Comparison of ENCODE assay signal across 8 cellular contexts in genomic region chr10:92756233-92757065, GRCh38.
DNase-seq lines count a peak whose midpoint lies in the region; ATAC-seq, FAIRE-seq and TF ChIP-seq lines count a peak whose summit lies in the region.

No MANE protein-coding gene starts in this region.

- H3K36me3 ChIP-seq in bronchial epithelial cell (ENCODE audit: control insufficient read depth, insufficient read depth, low read length) (no peaks in the 10 kb centered on the region), neuronal stem cell (replicated peaks in 1 of 2; ENCODE audit: control insufficient read depth in 2 of 2, insufficient read depth in 2 of 2, low read length in 2 of 2) (no peaks in the 10 kb centered on the region)

- H3K27me3 ChIP-seq in bronchial epithelial cell (ENCODE audit: control insufficient read depth, insufficient read depth, low read length) (no peaks in the 10 kb centered on the region), neuronal stem cell (ENCODE audit: control insufficient read depth in 3 of 3, insufficient read depth in 3 of 3, low read depth in 1 of 3, low read length in 3 of 3) (no peaks in the 10 kb centered on the region)

- H3K23ac ChIP-seq in neuronal stem cell (ENCODE audit: low read depth, low read length, poor library complexity): no peak overlapping the region

- no peaks in the 10 kb centered on the region for H3K4me1 ChIP-seq in neuronal stem cell (ENCODE audit: control insufficient read depth in 2 of 2, insufficient read depth in 1 of 2, low read depth in 1 of 2, low read length in 2 of 2)

- no peak overlapping the region for H2BK15ac ChIP-seq in neuronal stem cell (ENCODE audit: low read length)

- H3K9me3 ChIP-seq in neuronal stem cell (replicated peaks in 1 of 2; ENCODE audit: control insufficient read depth in 2 of 2, insufficient read depth in 1 of 2, low read depth in 1 of 2, low read length in 2 of 2): no peaks in the 10 kb centered on the region

- H3K4me3 Mint-ChIP-seq in activated T-helper 2 cell treated with anti-CD3 and anti-CD28 coated beads, Interferon-gamma antibody, Interleukin-2, Interleukin-4, amounts not matched to agents 10 μg/mL and 5 μg/mL and 100 μg/mL, durations not matched to agents 14 hours and 24 hours and 36 hours (ENCODE audit: low read depth): no peak overlapping the region

- no peaks in the 10 kb centered on the region for H3K79me1 ChIP-seq in neuronal stem cell (ENCODE audit: low read depth, low read length)

- H2BK12ac ChIP-seq in neuronal stem cell (ENCODE audit: low read length): no peak overlapping the region

- intact Hi-C loops in activated T-helper 2 cell treated with anti-CD3 and anti-CD28 coated beads, Interferon-gamma antibody, Interleukin-2, Interleukin-4, amounts not matched to agents 10 μg/mL and 5 μg/mL and 100 μg/mL, durations not matched to agents 14 hours and 24 hours and 36 hours (cut with micrococcal nuclease): no loop called here

- ATAC-seq in GM18498 (IDR thresholded peaks at IDR 0.05; ENCODE audit: unreplicated experiment) (peak; percentile 88), GM21619 (IDR thresholded peaks at IDR 0.05; ENCODE audit: unreplicated experiment) (peak; percentile 75)

- H3K4me3 ChIP-seq in bronchial epithelial cell (ENCODE audit: low read depth, low read length) (no peak overlapping the region), neuronal stem cell (ENCODE audit: low read length in 2 of 2) (no peak overlapping the region)

- peaks cover 14% of the 10 kb centered on the region for H3K4me1 Mint-ChIP-seq in activated T-helper 2 cell treated with anti-CD3 and anti-CD28 coated beads, Interferon-gamma antibody, Interleukin-2, Interleukin-4, amounts not matched to agents 10 μg/mL and 5 μg/mL and 100 μg/mL, durations not matched to agents 14 hours and 24 hours and 36 hours (ENCODE audit: low read depth)

- H3K4ac ChIP-seq in neuronal stem cell (ENCODE audit: low read length): no peak overlapping the region

- TF ChIP-seq CTCF in bronchial epithelial cell (IDR thresholded peaks at IDR 0.05; ENCODE audit: insufficient read depth, low read length, severe bottlenecking): no peak

- H3K27ac Mint-ChIP-seq in activated T-helper 2 cell treated with anti-CD3 and anti-CD28 coated beads, Interferon-gamma antibody, Interleukin-2, Interleukin-4, amounts not matched to agents 10 μg/mL and 5 μg/mL and 100 μg/mL, durations not matched to agents 14 hours and 24 hours and 36 hours: no peak overlapping the region

- FAIRE-seq in bronchial epithelial cell (lab: Jason Lieb, UNC): no peak

- no peak overlapping the region for H4K8ac ChIP-seq in neuronal stem cell (ENCODE audit: low read depth, low read length)

- H3K27ac ChIP-seq in neuronal stem cell (replicated peaks; ENCODE audit: low read length): no peak overlapping the region

- H2BK120ac ChIP-seq in neuronal stem cell (ENCODE audit: low read depth, low read length): no peak overlapping the region

- H3K14ac ChIP-seq in neuronal stem cell (ENCODE audit: low read length): no peak overlapping the region

- no peak overlapping the region for H3K4me2 ChIP-seq in neuronal stem cell (ENCODE audit: insufficient read depth, low read length, poor library complexity, severe bottlenecking)

- DNase-seq in HuH-7 (ENCODE audit: low spot score): peak; percentile 18
- DNase-seq in bronchial epithelial cell (ENCODE audit: low read depth): peak; percentile 23
- DNase-seq in neuronal stem cell (ENCODE audit: low spot score): no peak
- DNase-seq in activated T-helper 2 cell treated with anti-CD3 and anti-CD28 coated beads, Interferon-gamma antibody, Interleukin-2, Interleukin-4, amounts not matched to agents 10 μg/mL and 5 μg/mL and 100 μg/mL, durations not matched to agents 14 hours and 24 hours and 36 hours (ENCODE audit: low spot score): no peak
- no peak for DNase-seq in activated effector memory CD4-positive, alpha-beta T cell treated with Interleukin-2 at 50 U/mL for 16 hours
- DNase-seq in NK-92 (lab: John Stamatoyannopoulos, UW; ENCODE audit: unreplicated experiment): no peak

- no peak overlapping the region for H3K18ac ChIP-seq in neuronal stem cell (ENCODE audit: low read length)

- H3K9ac ChIP-seq in neuronal stem cell (ENCODE audit: low read depth, low read length, poor library complexity): no peak overlapping the region

- H2AFZ ChIP-seq in neuronal stem cell (ENCODE audit: low read length): peak overlapping the region; percentile 21

- no peak overlapping the region for H2BK5ac ChIP-seq in neuronal stem cell (ENCODE audit: low read length)

- H3K27me3 Mint-ChIP-seq in activated T-helper 2 cell treated with anti-CD3 and anti-CD28 coated beads, Interferon-gamma antibody, Interleukin-2, Interleukin-4, amounts not matched to agents 10 μg/mL and 5 μg/mL and 100 μg/mL, durations not matched to agents 14 hours and 24 hours and 36 hours (ENCODE audit: low read depth): peaks cover 3% of the 10 kb centered on the region

- H3K36me3 Mint-ChIP-seq in activated T-helper 2 cell treated with anti-CD3 and anti-CD28 coated beads, Interferon-gamma antibody, Interleukin-2, Interleukin-4, amounts not matched to agents 10 μg/mL and 5 μg/mL and 100 μg/mL, durations not matched to agents 14 hours and 24 hours and 36 hours (ENCODE audit: low read depth): no peaks in the 10 kb centered on the region

- H4K91ac ChIP-seq in neuronal stem cell (ENCODE audit: low read depth, low read length, poor library complexity): no peak overlapping the region

- no peak overlapping the region for H2AK5ac ChIP-seq in neuronal stem cell (ENCODE audit: low read depth, low read length)

- no CpG with 5 or more reads among the region's 9 CpGs for WGBS in neuronal stem cell (ENCODE audit: extremely low coverage in 2 of 2, insufficient read length in 2 of 2, insufficient replicate concordance in 1 of 2), 2 donors

- no peaks in the 10 kb centered on the region for H3K9me3 Mint-ChIP-seq in activated T-helper 2 cell treated with anti-CD3 and anti-CD28 coated beads, Interferon-gamma antibody, Interleukin-2, Interleukin-4, amounts not matched to agents 10 μg/mL and 5 μg/mL and 100 μg/mL, durations not matched to agents 14 hours and 24 hours and 36 hours

Comparison
In these comparisons a context has a peak if more than half of its experiments do, and no peak if none do; other contexts are left out.
1. DNase-seq: peak in HuH-7 (single experiment) and bronchial epithelial cell (single experiment); none in neuronal stem cell (single experiment), activated T-helper 2 cell treated with anti-CD3 and anti-CD28 coated beads, Interferon-gamma antibody, Interleukin-2, Interleukin-4, amounts not matched to agents 10 μg/mL and 5 μg/mL and 100 μg/mL, durations not matched to agents 14 hours and 24 hours and 36 hours (single experiment), activated effector memory CD4-positive, alpha-beta T cell treated with Interleukin-2 at 50 U/mL for 16 hours (single experiment) and NK-92 (single experiment).